In the genomic region with DNA sequence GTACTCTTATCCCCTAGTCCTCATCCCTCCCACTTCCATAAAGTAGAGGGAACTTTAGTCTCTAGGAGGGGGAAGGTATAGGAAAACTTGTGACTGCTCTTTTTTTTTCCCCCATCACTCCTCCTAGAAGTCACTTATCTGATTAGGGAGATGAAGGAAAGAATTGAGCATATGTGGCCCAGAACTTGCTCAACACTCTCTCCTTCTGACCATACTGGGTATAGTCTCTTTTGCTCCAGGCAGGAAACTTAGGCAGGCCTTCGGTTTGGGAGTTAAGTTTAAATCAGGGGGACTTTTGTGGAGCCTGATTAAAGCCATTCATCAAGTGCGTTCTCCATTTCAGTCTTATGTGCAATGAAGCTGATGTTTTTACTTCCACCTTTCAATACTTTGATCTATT, we compare ENCODE assay signal across 1 cellular context.
TF ChIP-seq lines count a peak whose summit lies in the region.

No MANE protein-coding gene starts in this region.

TF ChIP-seq in IMR-90, 13 proteins besides CTCF, POLR2A, EP300 and RAD21 (continued from another document):
- TF ChIP-seq BHLHE40 (IDR thresholded peaks at IDR 0.05; ENCODE audit: low read depth, low read length) (no peak), SMC3 (IDR thresholded peaks at IDR 0.05; ENCODE audit: low read depth, low read length) (no peak), FOS (IDR thresholded peaks at IDR 0.05; ENCODE audit: low read depth, low read length) (no peak), MAFK (IDR thresholded peaks at IDR 0.05; ENCODE audit: low read depth, low read length) (no peak), RFX5 (IDR thresholded peaks at IDR 0.05; ENCODE audit: low read depth, low read length) (no peak), MAZ (IDR thresholded peaks at IDR 0.05; ENCODE audit: borderline replicate concordance, low read depth, low read length) (no peak), NFE2L2 (IDR thresholded peaks at IDR 0.05; ENCODE audit: low read depth, low read length) (no peak), CHD1 (IDR thresholded peaks at IDR 0.05; ENCODE audit: low read depth, low read length) (no peak), MXI1 (IDR thresholded peaks at IDR 0.05; ENCODE audit: borderline replicate concordance, low read depth, low read length) (no peak)
